30 cellular contexts compared by ENCODE assay signal in genomic region chr19:8095354-8095886, GRCh38. TPM values are rescaled to one million over a fixed set of nuclear protein-coding genes. Genes with fewer than 3 reads are reported as not detected.
"Had no signal": no experiment of that assay in that cellular context is flagged by ENCODE, and none has a peak within 500 bp of the region (broad histone marks: within the 10 kb centered on the region; RNA-seq: fewer than 3 reads in every experiment).

No MANE protein-coding gene starts in this region.

- H3K4me2 ChIP-seq: smooth muscle cell had no signal

- H3K4me1 ChIP-seq: colonic mucosa, esophagus squamous epithelium, pancreas, suprapubic skin, thyroid gland had no signal

- H3K27ac Mint-ChIP-seq: memory B cell; mesothelial cell of epicardium; naive B cell; natural killer cell treated with Interleukin-12 subunit alpha and Interleukin-12 subunit beta and Interleukin-15 and Interleukin-18, amount 100 ng/mL, for 72 hours; progenitor cell of endocrine pancreas; stimulated activated naive B cell treated with anti-CD40 and anti-IgM and Interleukin-4, amounts not matched to agents 10 μg/mL and 1 μg/mL and 100 μg/mL, for 72 hours; stimulated activated naive CD8-positive, alpha-beta T cell treated with anti-CD3 and anti-CD28 coated beads, Interleukin-15, Interleukin-2, amounts not matched to agents 100 ng/mL and 50 ng/mL, for 24 hours; type B pancreatic cell had no signal

- ATAC-seq: left lobe of liver; mucosa of descending colon; natural killer cell treated with Interleukin-12 subunit alpha and Interleukin-12 subunit beta and Interleukin-15 and Interleukin-18, amount 100 ng/mL, for 72 hours; pancreas; sciatic nerve; stimulated activated naive B cell treated with anti-CD40 and anti-IgM and Interleukin-4, amounts not matched to agents 10 μg/mL and 1 μg/mL and 100 μg/mL, for 72 hours had no signal

- H3K36me3 ChIP-seq: colonic mucosa, esophagus squamous epithelium, neutrophil, pancreas, suprapubic skin, thyroid gland had no signal

- H3K4me3 Mint-ChIP-seq: central memory CD8-positive, alpha-beta T cell; memory B cell; mesothelial cell of epicardium; naive B cell; natural killer cell treated with Interleukin-12 subunit alpha and Interleukin-12 subunit beta and Interleukin-15 and Interleukin-18, amount 100 ng/mL, for 72 hours; neural crest cell; stimulated activated naive B cell treated with anti-CD40 and anti-IgM and Interleukin-4, amounts not matched to agents 10 μg/mL and 1 μg/mL and 100 μg/mL, for 72 hours; stimulated activated naive CD8-positive, alpha-beta T cell treated with anti-CD3 and anti-CD28 coated beads, Interleukin-15, Interleukin-2, amounts not matched to agents 100 ng/mL and 50 ng/mL, for 24 hours; type B pancreatic cell had no signal

- H3K27me3 Mint-ChIP-seq: central memory CD8-positive, alpha-beta T cell; progenitor cell of endocrine pancreas; type B pancreatic cell had no signal

- DNase-seq: colonic mucosa; dermis blood vessel endothelial cell; effector memory CD4-positive, alpha-beta T cell; esophagus squamous epithelium; foreskin melanocyte; kidney; mucosa of descending colon; naive B cell; pancreas; stimulated activated naive B cell treated with anti-CD40 and anti-IgM and Interleukin-4, amounts not matched to agents 10 μg/mL and 1 μg/mL and 100 μg/mL, for 72 hours; thyroid gland had no signal

- H3K4me1 Mint-ChIP-seq: central memory CD8-positive, alpha-beta T cell; memory B cell; mesothelial cell of epicardium; naive B cell; neural crest cell had no signal

- H3K27me3 ChIP-seq: colonic mucosa, neutrophil, pancreas, suprapubic skin, thyroid gland had no signal

- H3K9me3 ChIP-seq: colonic mucosa, thyroid gland had no signal

- H3K9me3 Mint-ChIP-seq: neural crest cell; stimulated activated naive CD8-positive, alpha-beta T cell treated with anti-CD3 and anti-CD28 coated beads, Interleukin-15, Interleukin-2, amounts not matched to agents 100 ng/mL and 50 ng/mL, for 24 hours; type B pancreatic cell had no signal

- H3K27ac ChIP-seq: colonic mucosa, esophagus squamous epithelium, neutrophil, pancreas, suprapubic skin, thyroid gland had no signal

- H3K4me3 ChIP-seq: colonic mucosa, esophagus squamous epithelium, lung, mucosa of descending colon, pancreas, smooth muscle cell, suprapubic skin, thyroid gland had no signal

- FAIRE-seq: endometrium, kidney, pancreas had no signal

- H3K36me3 Mint-ChIP-seq: natural killer cell treated with Interleukin-12 subunit alpha and Interleukin-12 subunit beta and Interleukin-15 and Interleukin-18, amount 100 ng/mL, for 72 hours had no signal

RNA-seq across cellular contexts. Expression of gene CCL25, which starts 42.9 kb away (rescaled TPM):
- total RNA-seq: chondrocyte, colonic mucosa, dermis blood vessel endothelial cell, esophagus squamous epithelium, kidney, liver, lung, mucosa of descending colon, neural crest cell, omental fat pad, pancreas, progenitor cell of endocrine pancreas, sciatic nerve, smooth muscle cell, suprapubic skin, thyroid gland, urinary bladder had no signal
- polyA plus RNA-seq: liver, lung, urinary bladder had no signal

RNA-seq across cellular contexts. Expression of gene FBN3, which starts 54.0 kb away (rescaled TPM):
- total RNA-seq: dermis blood vessel endothelial cell; natural killer cell treated with Interleukin-12 subunit alpha and Interleukin-12 subunit beta and Interleukin-15 and Interleukin-18, amount 100 ng/mL, for 72 hours; omental fat pad; smooth muscle cell had no signal
- polyA plus RNA-seq: smooth muscle cell, urinary bladder had no signal
